14 cellular contexts compared by ENCODE assay signal in genomic region chr1:215682232-215682631, GRCh38.
DNase-seq lines count a peak whose midpoint lies in the region; ATAC-seq, FAIRE-seq and TF ChIP-seq lines count a peak whose summit lies in the region.
"Had no signal": no experiment of that assay in that cellular context is flagged by ENCODE, and none has a peak within 500 bp of the region (broad histone marks: within the 10 kb centered on the region; RNA-seq: fewer than 3 reads in every experiment).

No MANE protein-coding gene starts in this region.

- in situ Hi-C loops in Panc1 (cut with HindIII; ENCODE audit: low pct_unique_long_range_greater_than_20kb, low sequenced_read_pairs): no loop called here

- H3K27ac Mint-ChIP-seq in Calu3 (ENCODE audit: unreplicated experiment): no peak overlapping the region
- no peak overlapping the region for H3K27ac Mint-ChIP-seq in glutamatergic neuron (ENCODE audit: unreplicated experiment)
- H3K27ac Mint-ChIP-seq: CD8-positive, alpha-beta memory T cell; naive thymus-derived CD8-positive, alpha-beta T cell; T-helper 2 cell treated with Interferon-gamma antibody and Interleukin-4, amounts not matched to agents 5 μg/mL and 100 μg/mL, for 36 hours had no signal

- DNase-seq in Calu3 (peak; percentile 25), NCI-H1092 treated with DMSO at 0.1 percent for 48 hours (lab: John Stamatoyannopoulos, UW) (peak; percentile 46), Panc1 (ENCODE audit: low read depth, low spot score) (no peak), NCI-H2196 treated with DMSO at 0.1 percent for 48 hours (lab: John Stamatoyannopoulos, UW; ENCODE audit: unreplicated experiment) (no peak), glutamatergic neuron (no peak)
- DNase-seq in activated T-cell treated with anti-CD3 and anti-CD28 coated beads, Interleukin-2, amount 50 U/mL, for 4 hours: no peak
- DNase-seq: CD8-positive, alpha-beta memory T cell; hypothalamus; naive thymus-derived CD8-positive, alpha-beta T cell; NCI-H2029 treated with DMSO at 0.1 percent for 48 hours; transverse colon had no signal

- BruUV-seq in Calu3 (replicated peaks; lab: Mats Ljungman, UMichigan) (no TSS peak), Panc1 (replicated peaks; lab: Mats Ljungman, UMichigan) (no TSS peak)

- H3K4me1 ChIP-seq in Panc1 (ENCODE audit: control insufficient read depth, insufficient read depth, low read length): no peaks in the 10 kb centered on the region
- H3K4me1 ChIP-seq: transverse colon had no signal

- no peak overlapping the region for H3K4me3 ChIP-seq in Panc1 (ENCODE audit: low read depth in 2 of 2, low read length in 2 of 2)
- H3K4me3 ChIP-seq: transverse colon had no signal

- no peaks in the 10 kb centered on the region for H3K9me3 Mint-ChIP-seq in Calu3 (ENCODE audit: low read depth, unreplicated experiment)
- peaks cover 4% of the 10 kb centered on the region for H3K9me3 Mint-ChIP-seq in activated T-cell treated with anti-CD3 and anti-CD28 coated beads, Interleukin-2, amount 50 U/mL, for 4 hours
- H3K9me3 Mint-ChIP-seq in glutamatergic neuron (ENCODE audit: unreplicated experiment): no peaks in the 10 kb centered on the region
- H3K9me3 Mint-ChIP-seq: T-helper 2 cell treated with Interferon-gamma antibody and Interleukin-4, amounts not matched to agents 5 μg/mL and 100 μg/mL, for 36 hours had no signal

- H3K27ac ChIP-seq in Panc1 (ENCODE audit: low read length): no peak overlapping the region
- H3K27ac ChIP-seq: transverse colon had no signal

- H3K27me3 Mint-ChIP-seq in Calu3 (ENCODE audit: unreplicated experiment): no peaks in the 10 kb centered on the region
- no peaks in the 10 kb centered on the region for H3K27me3 Mint-ChIP-seq in activated T-cell treated with anti-CD3 and anti-CD28 coated beads, Interleukin-2, amount 50 U/mL, for 4 hours (ENCODE audit: low read depth)
- no peaks in the 10 kb centered on the region for H3K27me3 Mint-ChIP-seq in glutamatergic neuron (ENCODE audit: unreplicated experiment)
- H3K27me3 Mint-ChIP-seq: CD8-positive, alpha-beta memory T cell; naive thymus-derived CD8-positive, alpha-beta T cell had no signal

- POLR2A ChIA-PET in Panc1 (lab: Charles Lee): no interaction called here

- no peaks in the 10 kb centered on the region for H3K27me3 ChIP-seq in Panc1 (ENCODE audit: control insufficient read depth, insufficient read depth, low read length)
- H3K27me3 ChIP-seq: transverse colon had no signal

- intact Hi-C loops in Calu3 (cut with micrococcal nuclease; ENCODE audit: unreplicated experiment) (loop anchor here (1.0 to 5.0 kb wide), 7 partner anchors 140 to 1061 kb away; no protein-coding TSS in a partner anchor), Panc1 (cut with micrococcal nuclease; ENCODE audit: unreplicated experiment) (no loop called here)

- CTCF ChIA-PET in Calu3 (lab: Charles Lee) (interaction anchor here (0.9 to 1.4 kb wide), 2 partner anchors 116 to 437 kb away, joined by 4 read pairs; no protein-coding TSS in a partner anchor), Panc1 (lab: Charles Lee) (no interaction called here)

- TF ChIP-seq CTCF in Calu3 (IDR thresholded peaks at IDR 0.05; ENCODE audit: unreplicated experiment) (peak; percentile 55), Panc1 (IDR thresholded peaks at IDR 0.05) (peak; percentile 29; the same call in 1 of the 2 replicates), glutamatergic neuron (IDR thresholded peaks at IDR 0.05; ENCODE audit: partially characterized antibody, unreplicated experiment) (no peak)

- no peaks in the 10 kb centered on the region for H3K9me3 ChIP-seq in Panc1 (ENCODE audit: control insufficient read depth, insufficient read depth, low read depth, low read length)
- H3K9me3 ChIP-seq: transverse colon had no signal

- H3K4me3 Mint-ChIP-seq in Calu3 (ENCODE audit: low read depth, unreplicated experiment) (no peak overlapping the region), glutamatergic neuron (ENCODE audit: unreplicated experiment) (no peak overlapping the region)
- no peak overlapping the region for H3K4me3 Mint-ChIP-seq in activated T-cell treated with anti-CD3 and anti-CD28 coated beads, Interleukin-2, amount 50 U/mL, for 4 hours
- H3K4me3 Mint-ChIP-seq: CD8-positive, alpha-beta memory T cell; naive thymus-derived CD8-positive, alpha-beta T cell; T-helper 2 cell treated with Interferon-gamma antibody and Interleukin-4, amounts not matched to agents 5 μg/mL and 100 μg/mL, for 36 hours had no signal

- peak; percentile 95 for FAIRE-seq in islet of Langerhans (lab: Jason Lieb, UNC)

- ATAC-seq in Panc1 (no peak), HG02852 (IDR thresholded peaks at IDR 0.05; ENCODE audit: unreplicated experiment) (no peak)
- ATAC-seq in activated T-cell treated with anti-CD3 and anti-CD28 coated beads, Interleukin-2, amount 50 U/mL, for 4 hours: no peak
- ATAC-seq: naive thymus-derived CD8-positive, alpha-beta T cell had no signal

- H3K4me1 Mint-ChIP-seq in Calu3 (ENCODE audit: low read depth, unreplicated experiment): no peaks in the 10 kb centered on the region
- H3K4me1 Mint-ChIP-seq in activated T-cell treated with anti-CD3 and anti-CD28 coated beads, Interleukin-2, amount 50 U/mL, for 4 hours (ENCODE audit: low read depth): no peaks in the 10 kb centered on the region
- no peaks in the 10 kb centered on the region for H3K4me1 Mint-ChIP-seq in glutamatergic neuron (ENCODE audit: low read depth, unreplicated experiment)
- H3K4me1 Mint-ChIP-seq: CD8-positive, alpha-beta memory T cell; naive thymus-derived CD8-positive, alpha-beta T cell had no signal

- H3K36me3 Mint-ChIP-seq in Calu3 (ENCODE audit: insufficient read depth, unreplicated experiment) (no peaks in the 10 kb centered on the region), glutamatergic neuron (ENCODE audit: unreplicated experiment) (no peaks in the 10 kb centered on the region)
- no peaks in the 10 kb centered on the region for H3K36me3 Mint-ChIP-seq in activated T-cell treated with anti-CD3 and anti-CD28 coated beads, Interleukin-2, amount 50 U/mL, for 4 hours (ENCODE audit: insufficient read depth)
- H3K36me3 Mint-ChIP-seq: CD8-positive, alpha-beta memory T cell; naive thymus-derived CD8-positive, alpha-beta T cell had no signal

- H3K36me3 ChIP-seq in Panc1 (ENCODE audit: control insufficient read depth, insufficient read depth, low read length): no peaks in the 10 kb centered on the region
- H3K36me3 ChIP-seq: transverse colon had no signal

Comparison
In these comparisons a context has a peak if more than half of its experiments do, and no peak if none do; other contexts are left out.
1. DNase-seq: peak in Calu3 (single experiment) and NCI-H1092 treated with DMSO at 0.1 percent for 48 hours (single experiment); none in Panc1 (single experiment), activated T-cell treated with anti-CD3 and anti-CD28 coated beads, Interleukin-2, amount 50 U/mL, for 4 hours (single experiment), NCI-H2196 treated with DMSO at 0.1 percent for 48 hours (single experiment) and glutamatergic neuron (single experiment).